33 cellular contexts compared by ENCODE assay signal in the genomic region with DNA sequence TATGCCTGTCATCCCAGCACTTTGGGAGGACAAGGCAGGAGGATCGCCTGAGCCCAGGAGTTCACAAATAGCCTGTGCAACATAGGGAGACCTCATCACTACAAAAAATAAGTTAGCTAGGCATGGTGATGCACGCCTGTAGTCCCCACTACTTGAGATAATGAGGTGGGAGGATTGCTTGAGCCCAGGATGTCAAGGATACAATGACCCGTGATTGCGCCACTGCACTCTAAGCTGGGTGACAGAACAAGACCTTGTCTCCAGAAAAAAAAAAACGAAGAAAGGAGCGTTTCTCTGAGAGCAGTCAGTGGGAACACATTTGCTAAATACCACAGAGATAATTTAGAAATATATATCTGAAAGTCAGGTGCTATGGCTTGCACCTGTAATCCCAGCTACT. TPM values are rescaled to one million over a fixed set of nuclear protein-coding genes. Genes with fewer than 3 reads are reported as not detected.
"Had no signal": no experiment of that assay in that cellular context is flagged by ENCODE, and none has a peak within 500 bp of the region (broad histone marks: within the 10 kb centered on the region; RNA-seq: fewer than 3 reads in every experiment).

No MANE protein-coding gene starts in this region.

- H3K4me3 ChIP-seq: ascending aorta, breast epithelium, cardiac muscle cell, colonic mucosa, esophagus squamous epithelium, gastroesophageal sphincter, heart right ventricle, hepatocyte had no signal

- H3K27me3 ChIP-seq: ascending aorta, breast epithelium, cardiac muscle cell, colonic mucosa, esophagus squamous epithelium, gastroesophageal sphincter, heart right ventricle, hepatocyte had no signal

- H2AFZ ChIP-seq: hepatocyte had no signal

- H3K4me3 Mint-ChIP-seq: activated CD4-positive, alpha-beta memory T cell treated with anti-CD3 and anti-CD28 coated beads for 36 hours; activated CD4-positive, alpha-beta T cell treated with anti-CD3 and anti-CD28 coated beads for 36 hours; activated CD4-positive, alpha-beta T cell treated with anti-CD3 and anti-CD28 coated beads, Interleukin-2, amount 10 ng/mL, durations not matched to agents 24 days and 14 days; activated naive CD4-positive, alpha-beta T cell treated with anti-CD3 and anti-CD28 coated beads, Interleukin-2, amount 10 ng/mL, durations not matched to agents 7 days and 5 days; brain had no signal

- H3K4me1 Mint-ChIP-seq: brain had no signal

- ATAC-seq: activated CD4-positive, alpha-beta T cell treated with anti-CD3 and anti-CD28 coated beads for 36 hours; activated naive CD4-positive, alpha-beta T cell treated with anti-CD3 and anti-CD28 coated beads, Interleukin-2, amount 50 U/mL, for 72 hours; gastroesophageal sphincter; heart right ventricle had no signal

- H3K27me3 Mint-ChIP-seq: activated CD4-positive, alpha-beta memory T cell treated with anti-CD3 and anti-CD28 coated beads for 36 hours; activated CD4-positive, alpha-beta T cell treated with anti-CD3 and anti-CD28 coated beads for 36 hours; activated CD4-positive, alpha-beta T cell treated with anti-CD3 and anti-CD28 coated beads, Interleukin-2, amount 10 ng/mL, durations not matched to agents 24 days and 14 days; activated naive CD4-positive, alpha-beta T cell treated with anti-CD3 and anti-CD28 coated beads, Interleukin-2, amount 10 ng/mL, durations not matched to agents 7 days and 5 days had no signal

- H3K4me1 ChIP-seq: ascending aorta, breast epithelium, colonic mucosa, gastroesophageal sphincter had no signal

- H3K9me3 ChIP-seq: ascending aorta, breast epithelium, colonic mucosa, esophagus squamous epithelium, gastroesophageal sphincter, heart right ventricle had no signal

- H3K27ac ChIP-seq: ascending aorta, breast epithelium, cardiac muscle cell, colonic mucosa, epithelial cell of prostate, esophagus squamous epithelium, gastroesophageal sphincter, heart right ventricle, hepatocyte had no signal

- H3K27ac Mint-ChIP-seq: activated CD4-positive, alpha-beta memory T cell treated with anti-CD3 and anti-CD28 coated beads for 36 hours; activated CD4-positive, alpha-beta T cell treated with anti-CD3 and anti-CD28 coated beads for 36 hours; activated CD4-positive, alpha-beta T cell treated with anti-CD3 and anti-CD28 coated beads, Interleukin-2, amount 10 ng/mL, durations not matched to agents 24 days and 14 days; activated naive CD4-positive, alpha-beta T cell treated with anti-CD3 and anti-CD28 coated beads, Interleukin-2, amount 10 ng/mL, durations not matched to agents 7 days and 5 days; brain had no signal

- DNase-seq: activated CD4-positive, alpha-beta memory T cell treated with anti-CD3 and anti-CD28 coated beads for 36 hours; activated CD4-positive, alpha-beta T cell treated with anti-CD3 and anti-CD28 coated beads for 36 hours; activated CD4-positive, alpha-beta T cell treated with anti-CD3 and anti-CD28 coated beads, Interleukin-2, amount 10 ng/mL, durations not matched to agents 24 days and 14 days; activated CD4-positive, CD25-positive, alpha-beta regulatory T cell; activated CD4-positive, CD25-positive, alpha-beta regulatory T cell treated with anti-CD3 and anti-CD28 coated beads, Interleukin-2, amount 50 U/mL, for 72 hours; activated CD8-positive, alpha-beta memory T cell treated with anti-CD3 and anti-CD28 coated beads for 24 hours; activated gamma-delta T cell; activated naive CD4-positive, alpha-beta T cell; activated naive CD4-positive, alpha-beta T cell treated with anti-CD3 and anti-CD28 coated beads, Interleukin-2, amount 10 ng/mL, durations not matched to agents 7 days and 5 days; activated T-cell treated with anti-CD3 and anti-CD28 coated beads, Interleukin-2, amount 50 U/mL, for 48 hours; central memory CD4-positive, alpha-beta T cell; cerebellar nuclear complex; colonic mucosa; effector CD8-positive, alpha-beta T cell; esophagus squamous epithelium; foreskin melanocyte; heart right ventricle; T-helper 1 cell; T-helper 2 cell had no signal

- H3K4me2 ChIP-seq: hepatocyte had no signal

- H3K9me3 Mint-ChIP-seq: activated CD4-positive, alpha-beta memory T cell treated with anti-CD3 and anti-CD28 coated beads for 36 hours; activated CD4-positive, alpha-beta T cell treated with anti-CD3 and anti-CD28 coated beads, Interleukin-2, amount 10 ng/mL, durations not matched to agents 24 days and 14 days; activated naive CD4-positive, alpha-beta T cell treated with anti-CD3 and anti-CD28 coated beads, Interleukin-2, amount 10 ng/mL, durations not matched to agents 7 days and 5 days; activated naive CD4-positive, alpha-beta T cell treated with anti-CD3 and anti-CD28 coated beads, Interleukin-2, amount 50 U/mL, for 72 hours; brain had no signal

RNA-seq across cellular contexts. Expression of a gene that starts 39.4 kb away (rescaled TPM):
- total RNA-seq: activated CD4-positive, alpha-beta memory T cell treated with anti-CD3 and anti-CD28 coated beads for 36 hours; activated CD4-positive, alpha-beta T cell treated with anti-CD3 and anti-CD28 coated beads for 36 hours; activated CD4-positive, alpha-beta T cell treated with anti-CD3 and anti-CD28 coated beads, Interleukin-2, amount 10 ng/mL, durations not matched to agents 24 days and 14 days; activated naive CD4-positive, alpha-beta T cell treated with anti-CD3 and anti-CD28 coated beads, Interleukin-2, amount 50 U/mL, for 72 hours; ascending aorta; breast epithelium; cardiac muscle cell; colonic mucosa; dermis microvascular lymphatic vessel endothelial cell; endothelial cell of umbilical vein; fibroblast of lung; fibroblast of villous mesenchyme; glomerular endothelial cell; heart right ventricle; hepatocyte had no signal
- polyA plus RNA-seq: cardiac muscle cell, endothelial cell of umbilical vein, esophagus, fibroblast of lung, heart right ventricle, hepatocyte had no signal
